Comparison of ENCODE assay signal across 1 cellular context in genomic region chr11:6022954-6023353, GRCh38.
A peak's percentile ranks its signal among the peaks of the same experiment; 100 is the strongest.
TF ChIP-seq lines count a peak whose summit lies in the region.

No MANE protein-coding gene starts in this region.

TF ChIP-seq in K562, 482 proteins besides CTCF, POLR2A, EP300 and RAD21 (continued from another document):
- TF ChIP-seq DEAF1 (CRISPR knock-in tag; IDR thresholded peaks at IDR 0.05) (peak; percentile 52; the same call in 1 of the 2 replicates), ESRRA (IDR thresholded peaks at IDR 0.05; ENCODE audit: borderline replicate concordance, low read depth) (no peak)
